1 cellular context compared by ENCODE assay signal in the genomic region with DNA sequence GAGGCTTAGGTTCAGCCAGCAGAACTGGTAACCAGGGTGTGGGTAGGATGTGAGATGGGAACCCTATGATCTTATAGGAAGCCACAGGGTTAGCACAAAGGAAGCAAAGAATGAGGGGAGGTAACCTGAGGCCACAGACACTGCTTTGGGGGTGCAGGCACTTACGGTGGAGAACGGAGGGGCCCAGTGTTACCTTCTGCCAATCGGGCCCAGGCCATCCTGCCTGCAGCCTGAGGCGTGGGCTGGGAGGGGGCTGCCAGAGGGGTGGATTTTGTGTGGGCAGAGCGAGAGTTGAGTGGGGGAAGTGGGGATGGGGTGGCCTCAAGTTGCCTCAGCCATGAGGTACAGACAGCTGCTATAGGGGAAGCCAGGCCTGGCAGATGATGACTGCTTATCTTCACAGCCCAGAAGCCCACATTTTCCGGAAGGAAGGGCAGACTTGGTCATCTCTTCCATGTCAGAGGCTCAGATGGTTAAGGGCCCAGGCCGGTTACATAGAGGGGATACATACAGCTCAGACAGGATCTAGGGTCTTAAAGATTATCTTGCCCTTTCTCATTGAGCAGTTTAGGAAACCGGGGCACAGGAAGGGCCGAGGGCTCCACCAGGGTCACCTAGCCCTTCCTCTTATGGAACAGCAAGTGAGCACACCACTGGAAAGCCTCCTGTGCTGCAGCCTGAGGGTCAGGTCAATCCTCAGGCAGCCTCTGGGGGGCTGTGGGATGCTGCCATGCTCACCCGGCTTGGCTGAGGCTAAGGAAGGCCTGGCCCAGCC.
A peak's percentile ranks its signal among the peaks of the same experiment; 100 is the strongest.
TF ChIP-seq lines count a peak whose summit lies in the region.

No MANE protein-coding gene starts in this region.

TF ChIP-seq in K562, 482 proteins besides CTCF, POLR2A, EP300 and RAD21 (continued from another document):
- TF ChIP-seq TOE1 (IDR thresholded peaks at IDR 0.05; ENCODE audit: borderline replicate concordance) = no peak
- no peak for TF ChIP-seq TOE1 (CRISPR knock-in tag; IDR thresholded peaks at IDR 0.05; ENCODE audit: borderline replicate concordance, low read depth)
- no peak for TF ChIP-seq STAT5B (CRISPR knock-in tag; IDR thresholded peaks at IDR 0.05)
- TF ChIP-seq ETV1 (tag; conservative IDR thresholded peaks at IDR 0.05; ENCODE audit: low read depth) = peak; percentile 97
- TF ChIP-seq, protein P1, sequence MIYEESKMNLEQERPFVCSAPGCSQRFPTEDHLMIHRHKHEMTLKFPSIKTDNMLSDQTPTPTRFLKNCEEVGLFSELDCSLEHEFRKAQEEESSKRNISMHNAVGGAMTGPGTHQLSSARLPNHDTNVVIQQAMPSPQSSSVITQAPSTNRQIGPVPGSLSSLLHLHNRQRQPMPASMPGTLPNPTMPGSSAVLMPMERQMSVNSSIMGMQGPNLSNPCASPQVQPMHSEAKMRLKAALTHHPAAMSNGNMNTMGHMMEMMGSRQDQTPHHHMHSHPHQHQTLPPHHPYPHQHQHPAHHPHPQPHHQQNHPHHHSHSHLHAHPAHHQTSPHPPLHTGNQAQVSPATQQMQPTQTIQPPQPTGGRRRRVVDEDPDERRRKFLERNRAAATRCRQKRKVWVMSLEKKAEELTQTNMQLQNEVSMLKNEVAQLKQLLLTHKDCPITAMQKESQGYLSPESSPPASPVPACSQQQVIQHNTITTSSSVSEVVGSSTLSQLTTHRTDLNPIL (CRISPR knock-in tag; IDR thresholded peaks at IDR 0.05) = no peak
- peak; percentile 93 for TF ChIP-seq DMBX1 (CRISPR knock-in tag; IDR thresholded peaks at IDR 0.05; ENCODE audit: borderline replicate concordance)
- TF ChIP-seq MAFK (IDR thresholded peaks at IDR 0.05; ENCODE audit: low read length) = no peak
- peak; percentile 95 for TF ChIP-seq NCOR1 (IDR thresholded peaks at IDR 0.05)
- TF ChIP-seq FOXA1 (IDR thresholded peaks at IDR 0.05; ENCODE audit: borderline replicate concordance) = no peak
- TF ChIP-seq RBFOX2 (IDR thresholded peaks at IDR 0.05; ENCODE audit: low read depth, low read length) = peak; percentile 26; the same call in 1 of the 2 replicates
